ENCODE assay signal across 13 cellular contexts in the genomic region with DNA sequence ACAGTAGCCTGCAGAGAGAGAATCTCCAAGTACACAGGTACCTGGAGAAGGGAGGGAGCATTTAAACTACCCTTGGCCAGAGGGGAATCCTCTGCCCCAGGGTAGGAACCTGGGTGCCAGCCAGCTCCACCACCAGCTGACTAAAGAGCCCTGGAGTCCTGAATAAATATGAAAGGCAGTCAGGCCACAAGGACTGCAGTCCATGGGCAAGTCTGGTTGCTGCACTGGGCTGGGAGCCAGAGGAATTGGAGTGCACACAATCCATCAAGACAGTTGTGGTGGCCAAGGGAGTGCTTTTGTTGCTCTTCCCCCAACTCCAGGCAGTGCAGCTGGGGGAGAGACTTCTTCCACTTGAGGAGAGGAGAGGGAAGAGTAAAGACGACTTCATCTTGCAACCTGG.
DNase-seq lines count a peak whose midpoint lies in the region; ATAC-seq and TF ChIP-seq lines count a peak whose summit lies in the region.
"Had no signal": no experiment of that assay in that cellular context is flagged by ENCODE, and none has a peak within 500 bp of the region (broad histone marks: within the 10 kb centered on the region; RNA-seq: fewer than 3 reads in every experiment).

No MANE protein-coding gene starts in this region.

- H3K27ac ChIP-seq in CD4-positive, CD25-positive, alpha-beta regulatory T cell (ENCODE audit: insufficient read depth, low read length, poor library complexity, severe bottlenecking) = no peak overlapping the region
- no peak overlapping the region for H3K27ac ChIP-seq in HEK293 (ENCODE audit: extremely low read depth, low read depth, low read length)
- H3K27ac ChIP-seq in PC-3 (ENCODE audit: low read length) = no peak overlapping the region
- H3K27ac ChIP-seq in psoas muscle = no peak overlapping the region
- H3K27ac ChIP-seq: vagina had no signal

- POLR2A ChIA-PET in HEK293 (lab: Yijun Ruan, JAX) (no interaction called here), PC-3 (lab: Charles Lee; ENCODE audit: unreplicated experiment) (no interaction called here)

- H3K36me3 ChIP-seq in CD4-positive, CD25-positive, alpha-beta regulatory T cell (ENCODE audit: control insufficient read depth, insufficient read depth, low read length) = no peaks in the 10 kb centered on the region
- H3K36me3 ChIP-seq in HEK293 (ENCODE audit: control insufficient read depth in 2 of 2, insufficient read depth in 1 of 2, low read length in 2 of 2) = no peaks in the 10 kb centered on the region
- no peaks in the 10 kb centered on the region for H3K36me3 ChIP-seq in PC-3 (ENCODE audit: low read depth, low read length)
- H3K36me3 ChIP-seq in kidney epithelial cell (ENCODE audit: control insufficient read depth, insufficient read depth, low read length) = no peaks in the 10 kb centered on the region
- no peaks in the 10 kb centered on the region for H3K36me3 ChIP-seq in psoas muscle (ENCODE audit: insufficient read depth in 1 of 2, low read depth in 1 of 2)
- H3K36me3 ChIP-seq: vagina had no signal

- BruUV-seq in PC-3 (replicated peaks; lab: Mats Ljungman, UMichigan) = no TSS peak

- no peaks in the 10 kb centered on the region for H3K4me1 ChIP-seq in CD4-positive, CD25-positive, alpha-beta regulatory T cell (ENCODE audit: control insufficient read depth, insufficient read depth, low read length, poor library complexity, severe bottlenecking)
- H3K4me1 ChIP-seq in HEK293 (ENCODE audit: control insufficient read depth, insufficient read depth, low read length) = no peaks in the 10 kb centered on the region
- no peaks in the 10 kb centered on the region for H3K4me1 ChIP-seq in PC-3 (ENCODE audit: insufficient read depth, low read length)
- H3K4me1 ChIP-seq in psoas muscle = no peaks in the 10 kb centered on the region
- H3K4me1 ChIP-seq: vagina had no signal

- peak overlapping the region in 2 of 3 donors; percentile 39 to 49 for H3K27ac Mint-ChIP-seq in CD4-positive, CD25-positive, alpha-beta regulatory T cell
- H3K27ac Mint-ChIP-seq in activated T-helper 1 cell treated with anti-CD3 and anti-CD28 coated beads, Interleukin-12 subunit alpha, Interleukin-12 subunit beta, Interleukin-2, Interleukin-4 antibody, amounts not matched to agents 30 ng/mL and 10 ng/mL and 1 ng/mL, durations not matched to agents 14 hours and 24 hours and 36 hours = no peak overlapping the region
- H3K27ac Mint-ChIP-seq: activated naive CD8-positive, alpha-beta T cell treated with anti-CD3 and anti-CD28 coated beads, Interleukin-2, amount 50 U/mL, for 24 hours; dendritic cell treated with granulocyte-macrophage colony-stimulating factor and Interleukin-4, amounts not matched to agents 40 ng/mL and 50 ng/mL, for 4 days had no signal

- H3K4me1 Mint-ChIP-seq in CD4-positive, CD25-positive, alpha-beta regulatory T cell = peaks cover 0 to 3% (median 0%) of the 10 kb centered on the region in 4 donors
- H3K4me1 Mint-ChIP-seq in activated T-helper 1 cell treated with anti-CD3 and anti-CD28 coated beads, Interleukin-12 subunit alpha, Interleukin-12 subunit beta, Interleukin-2, Interleukin-4 antibody, amounts not matched to agents 30 ng/mL and 10 ng/mL and 1 ng/mL, durations not matched to agents 14 hours and 24 hours and 36 hours (ENCODE audit: low read depth) = no peaks in the 10 kb centered on the region
- H3K4me1 Mint-ChIP-seq: H9 had no signal

- TF ChIP-seq CTCF in HEK293 (tag by site-specific recombination; IDR thresholded peaks at IDR 0.05) = no peak
- no peak for TF ChIP-seq CTCF in PC-3 (conservative IDR thresholded peaks at IDR 0.05; ENCODE audit: low read depth, low read length)
- TF ChIP-seq CTCF in kidney epithelial cell (IDR thresholded peaks at IDR 0.05; ENCODE audit: insufficient read depth, low read length, poor library complexity, severe bottlenecking) = no peak
- TF ChIP-seq CTCF in psoas muscle (IDR thresholded peaks at IDR 0.05) = no peak

- no peak overlapping the region for H3K4me3 Mint-ChIP-seq in CD4-positive, CD25-positive, alpha-beta regulatory T cell
- no peak overlapping the region for H3K4me3 Mint-ChIP-seq in activated T-helper 1 cell treated with anti-CD3 and anti-CD28 coated beads, Interleukin-12 subunit alpha, Interleukin-12 subunit beta, Interleukin-2, Interleukin-4 antibody, amounts not matched to agents 30 ng/mL and 10 ng/mL and 1 ng/mL, durations not matched to agents 14 hours and 24 hours and 36 hours
- H3K4me3 Mint-ChIP-seq: activated naive CD8-positive, alpha-beta T cell treated with anti-CD3 and anti-CD28 coated beads, Interleukin-2, amount 50 U/mL, for 24 hours; dendritic cell treated with granulocyte-macrophage colony-stimulating factor and Interleukin-4, amounts not matched to agents 40 ng/mL and 50 ng/mL, for 4 days; H9 had no signal

- no peak overlapping the region for H3K4me2 ChIP-seq in PC-3 (ENCODE audit: low read length)

- intact Hi-C loops in PC-3 (cut with micrococcal nuclease) = loop anchor here (5.0 kb wide), 2 partner anchors 734 to 794 kb away; no protein-coding TSS in a partner anchor
- intact Hi-C loops in psoas muscle (cut with DNase I) = loop anchor here (5.0 to 10.0 kb wide), 2 partner anchors 794 to 797 kb away; no protein-coding TSS in a partner anchor
- intact Hi-C loops in activated T-helper 1 cell treated with anti-CD3 and anti-CD28 coated beads, Interleukin-12 subunit alpha, Interleukin-12 subunit beta, Interleukin-2, Interleukin-4 antibody, amounts not matched to agents 30 ng/mL and 10 ng/mL and 1 ng/mL, durations not matched to agents 14 hours and 24 hours and 36 hours (cut with micrococcal nuclease) = loop anchor here (10.0 kb wide), 1 partner anchor 287 kb away; no protein-coding TSS in a partner anchor

- no peaks in the 10 kb centered on the region for H3F3A ChIP-seq in PC-3 (ENCODE audit: low read length, unreplicated experiment)

- no peaks in the 10 kb centered on the region for H3K36me3 Mint-ChIP-seq in CD4-positive, CD25-positive, alpha-beta regulatory T cell
- H3K36me3 Mint-ChIP-seq in activated T-helper 1 cell treated with anti-CD3 and anti-CD28 coated beads, Interleukin-12 subunit alpha, Interleukin-12 subunit beta, Interleukin-2, Interleukin-4 antibody, amounts not matched to agents 30 ng/mL and 10 ng/mL and 1 ng/mL, durations not matched to agents 14 hours and 24 hours and 36 hours (ENCODE audit: low read depth) = no peaks in the 10 kb centered on the region

- CTCF ChIA-PET in HEK293 (lab: Yijun Ruan, JAX) = interaction anchor here (0.6 to 2.1 kb wide), 14 partner anchors 9 to 1117 kb away, joined by 3 to 17 read pairs (median 3); no protein-coding TSS in a partner anchor
- CTCF ChIA-PET in PC-3 (lab: Charles Lee) = no interaction called here

- H3K9me2 ChIP-seq in PC-3 (replicated peaks; ENCODE audit: low read length) = no peaks in the 10 kb centered on the region

- peaks cover 2% of the 10 kb centered on the region for H3K27me3 ChIP-seq in CD4-positive, CD25-positive, alpha-beta regulatory T cell (ENCODE audit: control insufficient read depth, insufficient read depth, low read length)
- H3K27me3 ChIP-seq in PC-3 (ENCODE audit: low read length) (peaks cover 19% of the 10 kb centered on the region; the same call in 1 of the 2 replicates), kidney epithelial cell (ENCODE audit: control insufficient read depth, insufficient read depth, low read length) (no peaks in the 10 kb centered on the region), psoas muscle (ENCODE audit: insufficient read depth in 3 of 3, low read length in 2 of 3) (no peaks in the 10 kb centered on the region)
- H3K27me3 ChIP-seq: vagina had no signal

- no peaks in the 10 kb centered on the region for H4K20me1 ChIP-seq in PC-3 (ENCODE audit: low read length)

- H3K9me3 ChIP-seq in CD4-positive, CD25-positive, alpha-beta regulatory T cell (ENCODE audit: control insufficient read depth in 2 of 2, low read length in 2 of 2) = no peaks in the 10 kb centered on the region
- H3K9me3 ChIP-seq in HEK293 (ENCODE audit: control insufficient read depth, insufficient read depth, low read depth, low read length) = no peaks in the 10 kb centered on the region
- H3K9me3 ChIP-seq in PC-3 (ENCODE audit: low read length) = no peaks in the 10 kb centered on the region
- H3K9me3 ChIP-seq in psoas muscle = peaks cover 5% of the 10 kb centered on the region
- H3K9me3 ChIP-seq: vagina had no signal

- no peak for ATAC-seq in CD4-positive, CD25-positive, alpha-beta regulatory T cell (ENCODE audit: low read depth in 2 of 2)
- no peak for ATAC-seq in PC-3
- no peak for ATAC-seq in psoas muscle
- ATAC-seq: activated CD4-positive, CD25-positive, alpha-beta regulatory T cell treated with anti-CD3 and anti-CD28 coated beads, Interleukin-2, amount 50 U/mL, for 24 hours; activated naive CD8-positive, alpha-beta T cell treated with anti-CD3 and anti-CD28 coated beads, Interleukin-2, amount 50 U/mL, for 24 hours had no signal

- H3K9ac ChIP-seq in PC-3 (ENCODE audit: low read length) = no peak overlapping the region

- H2AFZ ChIP-seq in PC-3 (ENCODE audit: low read length) = no peak overlapping the region

- no peaks in the 10 kb centered on the region for H3K9me3 Mint-ChIP-seq in CD4-positive, CD25-positive, alpha-beta regulatory T cell
- H3K9me3 Mint-ChIP-seq in activated T-helper 1 cell treated with anti-CD3 and anti-CD28 coated beads, Interleukin-12 subunit alpha, Interleukin-12 subunit beta, Interleukin-2, Interleukin-4 antibody, amounts not matched to agents 30 ng/mL and 10 ng/mL and 1 ng/mL, durations not matched to agents 14 hours and 24 hours and 36 hours = no peaks in the 10 kb centered on the region
- H3K9me3 Mint-ChIP-seq: activated naive CD8-positive, alpha-beta T cell treated with anti-CD3 and anti-CD28 coated beads, Interleukin-2, amount 50 U/mL, for 24 hours; dendritic cell treated with granulocyte-macrophage colony-stimulating factor and Interleukin-4, amounts not matched to agents 40 ng/mL and 50 ng/mL, for 4 days had no signal

- H3K27me3 Mint-ChIP-seq in CD4-positive, CD25-positive, alpha-beta regulatory T cell = no peaks in the 10 kb centered on the region
- peaks cover 8% of the 10 kb centered on the region for H3K27me3 Mint-ChIP-seq in activated T-helper 1 cell treated with anti-CD3 and anti-CD28 coated beads, Interleukin-12 subunit alpha, Interleukin-12 subunit beta, Interleukin-2, Interleukin-4 antibody, amounts not matched to agents 30 ng/mL and 10 ng/mL and 1 ng/mL, durations not matched to agents 14 hours and 24 hours and 36 hours (ENCODE audit: insufficient read depth)
- H3K27me3 Mint-ChIP-seq: dendritic cell treated with granulocyte-macrophage colony-stimulating factor and Interleukin-4, amounts not matched to agents 40 ng/mL and 50 ng/mL, for 4 days had no signal

- no peaks in the 10 kb centered on the region for H3K79me2 ChIP-seq in PC-3 (ENCODE audit: low read length)

- DNase-seq in CD4-positive, CD25-positive, alpha-beta regulatory T cell = no peak
- DNase-seq in PC-3 (peak; percentile 1), kidney epithelial cell (ENCODE audit: low read depth) (peak; percentile 5), psoas muscle (no peak), NCI-H2227 treated with DMSO at 0.1 percent for 48 hours (lab: John Stamatoyannopoulos, UW) (no peak)
- DNase-seq in activated T-helper 1 cell treated with anti-CD3 and anti-CD28 coated beads, Interleukin-12 subunit alpha, Interleukin-12 subunit beta, Interleukin-2, Interleukin-4 antibody, amounts not matched to agents 30 ng/mL and 10 ng/mL and 1 ng/mL, durations not matched to agents 14 hours and 24 hours and 36 hours (ENCODE audit: low spot score) = no peak
- DNase-seq in activated effector memory CD4-positive, alpha-beta T cell treated with anti-CD3 and anti-CD28 coated beads, Interleukin-2, amount 50 U/mL, for 16 hours = no peak

- WGBS in psoas muscle, 3 donors = 72 to 91% (median 77%) methylated on average over 1 of the region's 1 CpG

- H3K4me3 ChIP-seq in CD4-positive, CD25-positive, alpha-beta regulatory T cell (ENCODE audit: low read depth, low read length) = no peak overlapping the region
- no peak overlapping the region for H3K4me3 ChIP-seq in HEK293 (ENCODE audit: low read depth, low read length)
- no peak overlapping the region for H3K4me3 ChIP-seq in PC-3 (ENCODE audit: low read length)
- H3K4me3 ChIP-seq in kidney epithelial cell (ENCODE audit: low read depth, low read length) = no peak overlapping the region
- H3K4me3 ChIP-seq in psoas muscle = no peak overlapping the region
- H3K4me3 ChIP-seq: vagina had no signal

Comparison
In these comparisons a context has a peak if more than half of its experiments do, and no peak if none do; other contexts are left out.
1. DNase-seq: peak in PC-3 (single experiment) and kidney epithelial cell (single experiment); none in CD4-positive, CD25-positive, alpha-beta regulatory T cell (0 of 3), psoas muscle (0 of 2), activated T-helper 1 cell treated with anti-CD3 and anti-CD28 coated beads, Interleukin-12 subunit alpha, Interleukin-12 subunit beta, Interleukin-2, Interleukin-4 antibody, amounts not matched to agents 30 ng/mL and 10 ng/mL and 1 ng/mL, durations not matched to agents 14 hours and 24 hours and 36 hours (single experiment), activated effector memory CD4-positive, alpha-beta T cell treated with anti-CD3 and anti-CD28 coated beads, Interleukin-2, amount 50 U/mL, for 16 hours (single experiment) and NCI-H2227 treated with DMSO at 0.1 percent for 48 hours (single experiment).